Comparison of ENCODE assay signal across 10 cellular contexts in the genomic region with DNA sequence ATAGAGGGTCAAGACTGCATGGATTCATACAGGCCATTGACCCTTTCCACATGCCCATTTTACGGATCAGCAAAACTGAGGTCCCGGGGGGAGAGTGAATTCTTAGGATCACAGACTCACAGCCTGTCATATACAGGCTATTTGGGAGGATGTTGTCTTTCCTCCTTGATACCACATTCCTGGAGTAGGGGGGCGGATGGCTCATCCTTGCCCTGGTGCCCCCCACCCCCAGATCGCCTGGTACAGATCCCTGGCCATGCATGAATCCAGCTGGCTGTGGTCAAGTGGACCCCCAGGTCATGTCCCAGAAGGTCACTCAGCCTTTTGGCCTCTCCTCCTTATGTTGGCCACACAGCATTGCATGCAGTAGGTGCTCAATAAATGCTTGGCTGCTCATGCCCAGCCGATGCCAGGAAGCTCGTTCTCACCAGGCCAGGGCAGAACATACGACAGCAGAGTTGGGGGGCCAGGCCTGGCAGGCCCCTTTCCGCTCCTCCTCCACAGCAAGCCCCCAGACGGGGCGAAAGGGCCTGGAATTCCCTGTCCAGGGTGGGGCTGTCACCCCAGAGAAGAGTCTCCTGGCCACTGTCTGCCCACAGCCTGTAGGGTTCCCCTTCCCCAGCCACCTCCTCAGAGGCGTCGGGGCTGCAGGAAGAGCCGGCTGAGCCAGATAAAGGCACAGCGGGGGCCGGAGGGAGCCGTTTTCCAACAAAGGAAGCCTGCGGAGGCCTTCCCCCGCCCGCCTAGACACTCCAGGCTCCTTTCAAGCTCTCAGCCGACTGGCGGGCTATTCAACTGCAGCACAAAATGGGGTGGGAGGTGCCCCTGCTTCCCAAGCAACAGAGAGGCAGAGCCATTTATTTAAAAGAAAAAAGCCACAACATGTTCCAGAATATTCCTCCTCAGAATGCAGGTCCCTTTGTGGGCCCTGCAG.
DNase-seq lines count a peak whose midpoint lies in the region; ATAC-seq and TF ChIP-seq lines count a peak whose summit lies in the region.
"Had no signal": no experiment of that assay in that cellular context is flagged by ENCODE, and none has a peak within 500 bp of the region (broad histone marks: within the 10 kb centered on the region; RNA-seq: fewer than 3 reads in every experiment).

No MANE protein-coding gene starts in this region.

- no peak overlapping the region for H3K4me3 ChIP-seq in astrocyte of the spinal cord (ENCODE audit: low read depth, low read length)
- H3K4me3 ChIP-seq: esophagus squamous epithelium had no signal

- no peak for ATAC-seq in GM21619 (IDR thresholded peaks at IDR 0.05; ENCODE audit: unreplicated experiment)
- ATAC-seq in HG02970 (IDR thresholded peaks at IDR 0.05; ENCODE audit: low FRiP score, unreplicated experiment), result no peak
- no peak for ATAC-seq in HG03045 (IDR thresholded peaks at IDR 0.05; ENCODE audit: unreplicated experiment)

- no peak for TF ChIP-seq CTCF in astrocyte of the spinal cord (IDR thresholded peaks at IDR 0.05; ENCODE audit: low read depth, low read length)

- peak; percentile 69 for DNase-seq in DMS79 (lab: John Stamatoyannopoulos, UW)
- DNase-seq in NCI-H146 treated with DMSO at 0.1 percent for 48 hours (lab: John Stamatoyannopoulos, UW; ENCODE audit: unreplicated experiment), result peak; percentile 83
- DNase-seq in astrocyte of the spinal cord (ENCODE audit: low read depth, low spot score), result peak; percentile 82
- DNase-seq in midbrain (lab: John Stamatoyannopoulos, UW), result peak; percentile 49
- no peak for DNase-seq in activated CD8-positive, alpha-beta memory T cell treated with anti-CD3 and anti-CD28 coated beads, Interleukin-2, amount 50 U/mL, for 4 hours
- DNase-seq: esophagus squamous epithelium; stimulated activated naive CD8-positive, alpha-beta T cell treated with anti-CD3 and anti-CD28 coated beads, Interleukin-15, amount 100 ng/mL, for 72 hours had no signal

- in situ Hi-C loops in astrocyte of the spinal cord (cut with HindIII; ENCODE audit: low sequenced_read_pairs), result no loop called here
